ENCODE assay signal across 8 cellular contexts in the genomic region with DNA sequence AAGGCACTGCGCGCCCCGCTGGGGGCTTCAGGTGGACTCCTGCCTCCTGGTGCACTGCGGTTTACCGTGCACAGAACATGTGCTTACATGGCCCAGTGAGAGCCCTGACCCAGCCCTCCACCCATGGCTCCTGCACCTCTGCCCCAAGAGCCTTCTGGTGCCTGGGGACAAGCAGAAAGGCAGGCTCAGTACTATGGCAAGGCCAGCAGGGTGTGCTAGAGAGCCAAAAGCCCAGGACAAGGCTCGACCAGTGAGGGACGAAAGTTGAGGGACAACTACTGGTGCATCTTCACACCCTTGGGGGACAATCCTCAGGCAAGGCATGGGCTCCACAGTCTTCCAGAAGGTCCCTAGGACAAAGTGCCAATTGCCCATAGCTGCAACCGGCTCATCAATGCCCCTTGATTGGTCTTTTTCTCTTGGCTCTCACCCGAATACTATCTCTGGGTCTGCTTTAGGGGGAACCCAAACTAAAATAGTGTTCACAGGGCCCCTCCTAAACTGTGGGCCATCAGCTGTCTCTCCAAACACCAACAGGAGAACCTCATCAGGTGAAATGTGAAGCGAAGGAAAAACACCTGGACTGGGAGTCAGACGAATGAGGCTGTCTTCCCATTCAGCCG. TPM values are rescaled to one million over a fixed set of nuclear protein-coding genes. Genes with fewer than 3 reads are reported as not detected.
A peak's percentile ranks its signal among the peaks of the same experiment; 100 is the strongest.
DNase-seq lines count a peak whose midpoint lies in the region; ATAC-seq and TF ChIP-seq lines count a peak whose summit lies in the region.

No MANE protein-coding gene starts in this region.

- no peak overlapping the region for H3K27ac ChIP-seq in dorsolateral prefrontal cortex

- peak; percentile 34 for DNase-seq in G401 (ENCODE audit: low spot score)
- DNase-seq in NCI-H526 (lab: John Stamatoyannopoulos, UW), result peak; percentile 49 to 77
- peak; percentile 71 to 76 for DNase-seq in activated CD4-positive, alpha-beta T cell treated with anti-CD3 and anti-CD28 coated beads, Interleukin-2, amount 50 U/mL, for 48 hours
- peak in 8 of 10 donors; percentile 16 to 69 (median 52) for DNase-seq in dorsolateral prefrontal cortex
- peak; percentile 68 for DNase-seq in medulla oblongata (ENCODE audit: extremely low spot score)
- peak; percentile 44 for DNase-seq in stimulated activated CD8-positive, alpha-beta memory T cell treated with anti-CD3 and anti-CD28 coated beads, Interleukin-4, amount 100 ng/mL, for 24 hours (ENCODE audit: low read depth)
- DNase-seq in GOT3 (lab: John Stamatoyannopoulos, UW), result no peak

- no peaks in the 10 kb centered on the region for H3K27me3 ChIP-seq in dorsolateral prefrontal cortex

- no peak overlapping the region for H3K4me3 ChIP-seq in dorsolateral prefrontal cortex

- in situ Hi-C loops in G401 (cut with HindIII; ENCODE audit: low sequenced_read_pairs), result no loop called here

- ATAC-seq in HG02759 (IDR thresholded peaks at IDR 0.05; ENCODE audit: unreplicated experiment), result peak; percentile 63

- intact Hi-C loops in dorsolateral prefrontal cortex (cut with DNase I), result loop anchor here (10.0 kb wide), 1 partner anchor 130 kb away; no protein-coding TSS in a partner anchor

- peak; percentile 48 to 87 (median 78) for TF ChIP-seq CTCF in dorsolateral prefrontal cortex (IDR thresholded peaks at IDR 0.05 in 54 of 56, conservative IDR thresholded peaks at IDR 0.05 in 2 of 56; ENCODE audit: low read depth in 1 of 56, partially characterized antibody in 56 of 56)

RNA-seq across cellular contexts. Expression of gene PGA5, which starts 13.5 kb away (rescaled TPM):
- total RNA-seq in G401 (2014; rRNA removed; shearing (Covaris generic)), result not detected in 2 replicates
- 1 to 10 TPM in 6 of 120 experiments, under 1 TPM in 16, not detected in 98; 0.44 to 1.5 (median 0.81) TPM for total RNA-seq in dorsolateral prefrontal cortex

RNA-seq across cellular contexts. Expression of gene PGA4, which starts 32.4 kb away (rescaled TPM):
- total RNA-seq in G401 (2014; rRNA removed; shearing (Covaris generic)), result not detected in 2 replicates
- 1 to 10 TPM in 12 of 120 experiments, under 1 TPM in 18, not detected in 90; 0.24 to 2.9 (median 0.58) TPM for total RNA-seq in dorsolateral prefrontal cortex

RNA-seq across cellular contexts. Expression of gene VWCE, which starts 40.6 kb away (rescaled TPM):
- 7.3 and 9.5 TPM in 2 replicates for total RNA-seq in G401 (2014; rRNA removed; shearing (Covaris generic))
- total RNA-seq in dorsolateral prefrontal cortex, result 10 to 100 TPM in 35 of 120 experiments, 1 to 10 TPM in 85; 3.4 to 19.4 (median 8.3) TPM

RNA-seq across cellular contexts. Expression of gene PGA3, which starts 51.2 kb away (rescaled TPM):
- not detected in 2 replicates for total RNA-seq in G401 (2014; rRNA removed; shearing (Covaris generic))
- total RNA-seq in dorsolateral prefrontal cortex, result 1 to 10 TPM in 13 of 120 experiments, under 1 TPM in 17, not detected in 90; 0.37 to 3.1 (median 0.84) TPM
